15 cellular contexts compared by ENCODE assay signal in genomic region chr3:187963003-187963676, GRCh38.
DNase-seq lines count a peak whose midpoint lies in the region; ATAC-seq lines count a peak whose summit lies in the region.
"Had no signal": no experiment of that assay in that cellular context is flagged by ENCODE, and none has a peak within 500 bp of the region (broad histone marks: within the 10 kb centered on the region; RNA-seq: fewer than 3 reads in every experiment).

No MANE protein-coding gene starts in this region.

- H3K4me3 ChIP-seq in adipocyte (ENCODE audit: low read length): no peak overlapping the region
- H3K4me3 ChIP-seq: smooth muscle cell, thoracic aorta had no signal

- peaks cover 18% of the 10 kb centered on the region for H3K4me1 Mint-ChIP-seq in activated T-cell treated with anti-CD3 and anti-CD28 coated beads, Interleukin-2, amount 50 U/mL, for 4 hours (ENCODE audit: low read depth)

- H3K4me3 Mint-ChIP-seq in activated T-cell treated with anti-CD3 and anti-CD28 coated beads, Interleukin-2, amount 50 U/mL, for 4 hours: no peak overlapping the region

- H3K4me1 ChIP-seq in adipocyte (ENCODE audit: control insufficient read depth, insufficient read depth, low read length): peaks cover 43% of the 10 kb centered on the region

- no peak for DNase-seq in activated T-cell treated with anti-CD3 and anti-CD28 coated beads, Interleukin-2, amount 50 U/mL, for 4 hours
- no peak for DNase-seq in activated T-cell treated with anti-CD3 and anti-CD28 coated beads, Interleukin-2, amount 50 U/mL, for 48 hours
- DNase-seq in MV-4-11 (lab: John Stamatoyannopoulos, UW) (peak; percentile 33), adipocyte (ENCODE audit: low read depth) (peak; percentile 57)
- DNase-seq in stimulated activated naive CD8-positive, alpha-beta T cell treated with anti-CD3 and anti-CD28 coated beads, Interleukin-15, Interleukin-2, amounts not matched to agents 100 U/mL and 50 U/mL, for 24 hours: peak; percentile 33
- DNase-seq: amniotic stem cell, DMS 273 treated with DMSO at 0.1 percent for 48 hours, NCI-H1092, NCI-H446, T-helper 9 cell had no signal

- no peaks in the 10 kb centered on the region for H3K36me3 ChIP-seq in adipocyte (ENCODE audit: control insufficient read depth, insufficient read depth, low read length, severe bottlenecking)
- H3K36me3 ChIP-seq: thoracic aorta had no signal

- H3K36me3 Mint-ChIP-seq in activated T-cell treated with anti-CD3 and anti-CD28 coated beads, Interleukin-2, amount 50 U/mL, for 4 hours (ENCODE audit: insufficient read depth): no peaks in the 10 kb centered on the region

- H3K27me3 Mint-ChIP-seq in activated T-cell treated with anti-CD3 and anti-CD28 coated beads, Interleukin-2, amount 50 U/mL, for 4 hours (ENCODE audit: low read depth): no peaks in the 10 kb centered on the region

- ATAC-seq in activated T-cell treated with anti-CD3 and anti-CD28 coated beads, Interleukin-2, amount 50 U/mL, for 4 hours: peak; percentile 64 to 68
- peak; percentile 71 for ATAC-seq in stimulated activated naive CD8-positive, alpha-beta T cell treated with anti-CD3 and anti-CD28 coated beads, Interleukin-15, Interleukin-2, amounts not matched to agents 100 U/mL and 50 U/mL, for 24 hours
- ATAC-seq in GM19467 (IDR thresholded peaks at IDR 0.05; ENCODE audit: unreplicated experiment): no peak
- ATAC-seq in GM19324 (IDR thresholded peaks at IDR 0.05; ENCODE audit: low FRiP score, unreplicated experiment): no peak
- ATAC-seq in HG02571 (IDR thresholded peaks at IDR 0.05; ENCODE audit: unreplicated experiment): no peak

- no peaks in the 10 kb centered on the region for H3K9me3 ChIP-seq in adipocyte (ENCODE audit: control insufficient read depth, low read length)
- H3K9me3 ChIP-seq: thoracic aorta had no signal

- H3K9me3 Mint-ChIP-seq in activated T-cell treated with anti-CD3 and anti-CD28 coated beads, Interleukin-2, amount 50 U/mL, for 4 hours: no peaks in the 10 kb centered on the region

- no peaks in the 10 kb centered on the region for H3K27me3 ChIP-seq in adipocyte (replicated peaks; ENCODE audit: control insufficient read depth, insufficient read depth, low read length)

- H3K9ac ChIP-seq in adipocyte (ENCODE audit: low read length): peak overlapping the region; percentile 8

Comparison
In these comparisons a context has a peak if more than half of its experiments do, and no peak if none do; other contexts are left out.
1. ATAC-seq: peak in activated T-cell treated with anti-CD3 and anti-CD28 coated beads, Interleukin-2, amount 50 U/mL, for 4 hours (2 of 2) and stimulated activated naive CD8-positive, alpha-beta T cell treated with anti-CD3 and anti-CD28 coated beads, Interleukin-15, Interleukin-2, amounts not matched to agents 100 U/mL and 50 U/mL, for 24 hours (single experiment); none in GM19467 (single experiment), GM19324 (single experiment) and HG02571 (single experiment).
2. DNase-seq: peak in MV-4-11 (single experiment), adipocyte (single experiment) and stimulated activated naive CD8-positive, alpha-beta T cell treated with anti-CD3 and anti-CD28 coated beads, Interleukin-15, Interleukin-2, amounts not matched to agents 100 U/mL and 50 U/mL, for 24 hours (single experiment); none in activated T-cell treated with anti-CD3 and anti-CD28 coated beads, Interleukin-2, amount 50 U/mL, for 4 hours (single experiment) and activated T-cell treated with anti-CD3 and anti-CD28 coated beads, Interleukin-2, amount 50 U/mL, for 48 hours (0 of 2).